ENCODE assay signal across 10 cellular contexts in genomic region chr16:30452689-30453321, GRCh38. TPM values are rescaled to one million over a fixed set of nuclear protein-coding genes. Genes with fewer than 3 reads are reported as not detected.
DNase-seq lines count a peak whose midpoint lies in the region; FAIRE-seq and TF ChIP-seq lines count a peak whose summit lies in the region.
"Not testable (repeated sequence)": the region's sequence is repeated elsewhere in the genome, so short reads cannot be mapped to it uniquely, and the experiment has no call there.
"Had no signal": no experiment of that assay in that cellular context is flagged by ENCODE, and none has a peak within 500 bp of the region (broad histone marks: within the 10 kb centered on the region; RNA-seq: fewer than 3 reads in every experiment).

No MANE protein-coding gene starts in this region.

- H3K27me3 Mint-ChIP-seq in T-helper 2 cell treated with Interferon-gamma antibody and Interleukin-4, amounts not matched to agents 5 μg/mL and 100 μg/mL, for 36 hours (ENCODE audit: low read depth); activated CD4-positive, alpha-beta T cell treated with anti-CD3 and anti-CD28 coated beads, Interleukin-2, amount 10 ng/mL, durations not matched to agents 7 days and 5 days; activated T-helper 2 cell treated with anti-CD3 and anti-CD28 coated beads, Interferon-gamma antibody, Interleukin-2, Interleukin-4, amounts not matched to agents 10 μg/mL and 5 μg/mL and 100 μg/mL, durations not matched to agents 14 hours and 24 hours and 36 hours (ENCODE audit: low read depth); dendritic cell treated with granulocyte-macrophage colony-stimulating factor and Interleukin-4, amounts not matched to agents 40 ng/mL and 50 ng/mL, for 4 days; nephron (ENCODE audit: low read depth); type B pancreatic cell: not testable (repeated sequence)

- H3K9me3 Mint-ChIP-seq in T-helper 2 cell treated with Interferon-gamma antibody and Interleukin-4, amounts not matched to agents 5 μg/mL and 100 μg/mL, for 36 hours; activated CD4-positive, alpha-beta T cell treated with anti-CD3 and anti-CD28 coated beads, Interleukin-2, amount 10 ng/mL, durations not matched to agents 7 days and 5 days; activated T-helper 2 cell treated with anti-CD3 and anti-CD28 coated beads, Interferon-gamma antibody, Interleukin-2, Interleukin-4, amounts not matched to agents 10 μg/mL and 5 μg/mL and 100 μg/mL, durations not matched to agents 14 hours and 24 hours and 36 hours; dendritic cell treated with granulocyte-macrophage colony-stimulating factor and Interleukin-4, amounts not matched to agents 40 ng/mL and 50 ng/mL, for 4 days; nephron; type B pancreatic cell: not testable (repeated sequence)

- CTCF ChIA-PET in activated CD4-positive, alpha-beta T cell treated with anti-CD3 and anti-CD28 coated beads, Interleukin-2, amount 10 ng/mL, durations not matched to agents 7 days and 5 days (lab: Charles Lee): interaction anchor here (1.4 to 1.6 kb wide), 2 partner anchors 23 to 27 kb away, joined by 3 to 7 read pairs; partner anchors contain the start of gene DCTPP1

- intact Hi-C loops in activated T-helper 2 cell treated with anti-CD3 and anti-CD28 coated beads, Interferon-gamma antibody, Interleukin-2, Interleukin-4, amounts not matched to agents 10 μg/mL and 5 μg/mL and 100 μg/mL, durations not matched to agents 14 hours and 24 hours and 36 hours (cut with micrococcal nuclease); dendritic cell treated with granulocyte-macrophage colony-stimulating factor and Interleukin-4, amounts not matched to agents 40 ng/mL and 50 ng/mL, for 4 days (cut with micrococcal nuclease): not testable (repeated sequence)

- peaks cover 65% of the 10 kb centered on the region for H3K4me1 Mint-ChIP-seq in T-helper 2 cell treated with Interferon-gamma antibody and Interleukin-4, amounts not matched to agents 5 μg/mL and 100 μg/mL, for 36 hours (ENCODE audit: low read depth)
- peaks cover 77% of the 10 kb centered on the region for H3K4me1 Mint-ChIP-seq in activated CD4-positive, alpha-beta T cell treated with anti-CD3 and anti-CD28 coated beads, Interleukin-2, amount 10 ng/mL, durations not matched to agents 7 days and 5 days
- peaks cover 62% of the 10 kb centered on the region for H3K4me1 Mint-ChIP-seq in activated T-helper 2 cell treated with anti-CD3 and anti-CD28 coated beads, Interferon-gamma antibody, Interleukin-2, Interleukin-4, amounts not matched to agents 10 μg/mL and 5 μg/mL and 100 μg/mL, durations not matched to agents 14 hours and 24 hours and 36 hours (ENCODE audit: low read depth)
- H3K4me1 Mint-ChIP-seq in dendritic cell treated with granulocyte-macrophage colony-stimulating factor and Interleukin-4, amounts not matched to agents 40 ng/mL and 50 ng/mL, for 4 days (ENCODE audit: low read depth): peaks cover 35% of the 10 kb centered on the region
- H3K4me1 Mint-ChIP-seq in nephron: not testable (repeated sequence)
- H3K4me1 Mint-ChIP-seq in type B pancreatic cell (ENCODE audit: unreplicated experiment): peaks cover 25% of the 10 kb centered on the region

- H3K4me3 ChIP-seq in NB4 (ENCODE audit: low read depth, low read length): not testable (repeated sequence)

- not testable (repeated sequence) for DNase-seq in GM18507 (ENCODE audit: extremely low spot score, insufficient read length, low read depth); T-helper 2 cell treated with Interferon-gamma antibody and Interleukin-4, amounts not matched to agents 5 μg/mL and 100 μg/mL, for 36 hours (ENCODE audit: low spot score); activated CD4-positive, alpha-beta T cell treated with anti-CD3 and anti-CD28 coated beads, Interleukin-2, amount 10 ng/mL, durations not matched to agents 7 days and 5 days; activated T-helper 2 cell treated with anti-CD3 and anti-CD28 coated beads, Interferon-gamma antibody, Interleukin-2, Interleukin-4, amounts not matched to agents 10 μg/mL and 5 μg/mL and 100 μg/mL, durations not matched to agents 14 hours and 24 hours and 36 hours (ENCODE audit: low spot score); type B pancreatic cell (ENCODE audit: extremely low spot score, unreplicated experiment)
- peak; percentile 41 for DNase-seq in NB4 (ENCODE audit: low read depth)

- FAIRE-seq in GM18507 (lab: Jason Lieb, UNC): peak; percentile 15

- peak overlapping the region; percentile 91 for H3K27ac Mint-ChIP-seq in T-helper 2 cell treated with Interferon-gamma antibody and Interleukin-4, amounts not matched to agents 5 μg/mL and 100 μg/mL, for 36 hours
- H3K27ac Mint-ChIP-seq in activated CD4-positive, alpha-beta T cell treated with anti-CD3 and anti-CD28 coated beads, Interleukin-2, amount 10 ng/mL, durations not matched to agents 7 days and 5 days: peak overlapping the region; percentile 71
- peak overlapping the region; percentile 86 for H3K27ac Mint-ChIP-seq in activated T-helper 2 cell treated with anti-CD3 and anti-CD28 coated beads, Interferon-gamma antibody, Interleukin-2, Interleukin-4, amounts not matched to agents 10 μg/mL and 5 μg/mL and 100 μg/mL, durations not matched to agents 14 hours and 24 hours and 36 hours
- peak overlapping the region; percentile 70 for H3K27ac Mint-ChIP-seq in dendritic cell treated with granulocyte-macrophage colony-stimulating factor and Interleukin-4, amounts not matched to agents 40 ng/mL and 50 ng/mL, for 4 days
- H3K27ac Mint-ChIP-seq in nephron: peak overlapping the region in 2 of 3 experiments; percentile 67 to 71
- H3K27ac Mint-ChIP-seq in type B pancreatic cell: peak overlapping the region; percentile 50

- POLR2A ChIA-PET in activated CD4-positive, alpha-beta T cell treated with anti-CD3 and anti-CD28 coated beads, Interleukin-2, amount 10 ng/mL, durations not matched to agents 7 days and 5 days (lab: Charles Lee): not testable (repeated sequence)

- H3K4me3 Mint-ChIP-seq in T-helper 2 cell treated with Interferon-gamma antibody and Interleukin-4, amounts not matched to agents 5 μg/mL and 100 μg/mL, for 36 hours: peak overlapping the region; percentile 68
- not testable (repeated sequence) for H3K4me3 Mint-ChIP-seq in activated CD4-positive, alpha-beta T cell treated with anti-CD3 and anti-CD28 coated beads, Interleukin-2, amount 10 ng/mL, durations not matched to agents 7 days and 5 days; nephron
- H3K4me3 Mint-ChIP-seq in activated T-helper 2 cell treated with anti-CD3 and anti-CD28 coated beads, Interferon-gamma antibody, Interleukin-2, Interleukin-4, amounts not matched to agents 10 μg/mL and 5 μg/mL and 100 μg/mL, durations not matched to agents 14 hours and 24 hours and 36 hours (ENCODE audit: low read depth): peak overlapping the region; percentile 71
- H3K4me3 Mint-ChIP-seq in dendritic cell treated with granulocyte-macrophage colony-stimulating factor and Interleukin-4, amounts not matched to agents 40 ng/mL and 50 ng/mL, for 4 days: peak overlapping the region; percentile 33
- H3K4me3 Mint-ChIP-seq in type B pancreatic cell: peak overlapping the region; percentile 55

- TF ChIP-seq POLR2A in NB4 (IDR thresholded peaks at IDR 0.05; ENCODE audit: extremely low read depth, insufficient read length): not testable (repeated sequence)

- not testable (repeated sequence) for TF ChIP-seq CTCF in NB4 (IDR thresholded peaks at IDR 0.05; ENCODE audit: low read depth, low read length); nephron (IDR thresholded peaks at IDR 0.05; ENCODE audit: unreplicated experiment in 3 of 3); type B pancreatic cell (conservative IDR thresholded peaks at IDR 0.05)

- H3K36me3 Mint-ChIP-seq in T-helper 2 cell treated with Interferon-gamma antibody and Interleukin-4, amounts not matched to agents 5 μg/mL and 100 μg/mL, for 36 hours (ENCODE audit: low read depth); activated CD4-positive, alpha-beta T cell treated with anti-CD3 and anti-CD28 coated beads, Interleukin-2, amount 10 ng/mL, durations not matched to agents 7 days and 5 days (ENCODE audit: low read depth); activated T-helper 2 cell treated with anti-CD3 and anti-CD28 coated beads, Interferon-gamma antibody, Interleukin-2, Interleukin-4, amounts not matched to agents 10 μg/mL and 5 μg/mL and 100 μg/mL, durations not matched to agents 14 hours and 24 hours and 36 hours (ENCODE audit: low read depth); dendritic cell treated with granulocyte-macrophage colony-stimulating factor and Interleukin-4, amounts not matched to agents 40 ng/mL and 50 ng/mL, for 4 days (ENCODE audit: low read depth); nephron (ENCODE audit: low read depth); type B pancreatic cell: not testable (repeated sequence)

RNA-seq across cellular contexts. Expression of gene SEPHS2, which starts 7.1 kb away (rescaled TPM):
- 10 to 100 TPM; 52.2 to 58.9 TPM for total RNA-seq in activated CD4-positive, alpha-beta T cell treated with anti-CD3 and anti-CD28 coated beads, Interleukin-2, amount 10 ng/mL, durations not matched to agents 7 days and 5 days
- 82.9 and 84.1 TPM in 2 replicates for total RNA-seq in activated T-helper 2 cell treated with anti-CD3 and anti-CD28 coated beads, Interferon-gamma antibody, Interleukin-2, Interleukin-4, amounts not matched to agents 10 μg/mL and 5 μg/mL and 100 μg/mL, durations not matched to agents 14 hours and 24 hours and 36 hours
- 58.6 and 84.8 TPM in 2 replicates for total RNA-seq in type B pancreatic cell (ENCODE audit: low replicate concordance)

RNA-seq across cellular contexts. Expression of gene ITGAL, which starts 19.7 kb away (rescaled TPM):
- total RNA-seq in activated CD4-positive, alpha-beta T cell treated with anti-CD3 and anti-CD28 coated beads, Interleukin-2, amount 10 ng/mL, durations not matched to agents 7 days and 5 days: 100 to 1,000 TPM; 521 to 598 TPM
- 292 and 293 TPM in 2 replicates for total RNA-seq in activated T-helper 2 cell treated with anti-CD3 and anti-CD28 coated beads, Interferon-gamma antibody, Interleukin-2, Interleukin-4, amounts not matched to agents 10 μg/mL and 5 μg/mL and 100 μg/mL, durations not matched to agents 14 hours and 24 hours and 36 hours
- 0.33 and 0.48 TPM in 2 replicates for total RNA-seq in type B pancreatic cell (ENCODE audit: low replicate concordance)
- total RNA-seq: Daoy, NCI-H460 had no signal

RNA-seq across cellular contexts. Expression of gene DCTPP1, which starts 23.0 kb away (rescaled TPM):
- total RNA-seq in activated CD4-positive, alpha-beta T cell treated with anti-CD3 and anti-CD28 coated beads, Interleukin-2, amount 10 ng/mL, durations not matched to agents 7 days and 5 days: 10 to 100 TPM; 48.4 to 51.4 TPM
- total RNA-seq in activated T-helper 2 cell treated with anti-CD3 and anti-CD28 coated beads, Interferon-gamma antibody, Interleukin-2, Interleukin-4, amounts not matched to agents 10 μg/mL and 5 μg/mL and 100 μg/mL, durations not matched to agents 14 hours and 24 hours and 36 hours: 127 and 128 TPM in 2 replicates
- 41.8 and 62.1 TPM in 2 replicates for total RNA-seq in type B pancreatic cell (ENCODE audit: low replicate concordance)

RNA-seq across cellular contexts. Expression of gene ZNF771, which starts 45.4 kb away (rescaled TPM):
- 1 to 10 TPM; 3.4 to 3.7 TPM for total RNA-seq in activated CD4-positive, alpha-beta T cell treated with anti-CD3 and anti-CD28 coated beads, Interleukin-2, amount 10 ng/mL, durations not matched to agents 7 days and 5 days
- total RNA-seq in activated T-helper 2 cell treated with anti-CD3 and anti-CD28 coated beads, Interferon-gamma antibody, Interleukin-2, Interleukin-4, amounts not matched to agents 10 μg/mL and 5 μg/mL and 100 μg/mL, durations not matched to agents 14 hours and 24 hours and 36 hours: 8.3 and 9.3 TPM in 2 replicates
- 4.7 and 15.5 TPM in 2 replicates for total RNA-seq in type B pancreatic cell (ENCODE audit: low replicate concordance)

RNA-seq across cellular contexts. Expression of gene ZNF48, which starts 57.6 kb away (rescaled TPM):
- 10 to 100 TPM; 13.7 to 13.9 TPM for total RNA-seq in activated CD4-positive, alpha-beta T cell treated with anti-CD3 and anti-CD28 coated beads, Interleukin-2, amount 10 ng/mL, durations not matched to agents 7 days and 5 days
- 13.4 TPM in 2 replicates for total RNA-seq in activated T-helper 2 cell treated with anti-CD3 and anti-CD28 coated beads, Interferon-gamma antibody, Interleukin-2, Interleukin-4, amounts not matched to agents 10 μg/mL and 5 μg/mL and 100 μg/mL, durations not matched to agents 14 hours and 24 hours and 36 hours
- total RNA-seq in type B pancreatic cell (ENCODE audit: low replicate concordance): 14.5 and 21.1 TPM in 2 replicates

Comparison
In these comparisons a context has a peak if more than half of its experiments do, and no peak if none do; other contexts are left out.
1. RNA of gene ITGAL, which starts 19.7 kb away (total RNA-seq): 521 to 598 TPM in activated CD4-positive, alpha-beta T cell treated with anti-CD3 and anti-CD28 coated beads, Interleukin-2, amount 10 ng/mL, durations not matched to agents 7 days and 5 days and 292 to 293 TPM in activated T-helper 2 cell treated with anti-CD3 and anti-CD28 coated beads, Interferon-gamma antibody, Interleukin-2, Interleukin-4, amounts not matched to agents 10 μg/mL and 5 μg/mL and 100 μg/mL, durations not matched to agents 14 hours and 24 hours and 36 hours; 0.33 to 0.48 TPM in type B pancreatic cell; every median in the first group is over 100 times any median in the second.
2. Peak in every context shown above with its lines, with median percentiles within 50 percentile points of each other: H3K27ac Mint-ChIP-seq.